ENCODE assay signal across 9 cellular contexts in genomic region chr1:227762231-227762911, GRCh38. TPM values are rescaled to one million over a fixed set of nuclear protein-coding genes. Genes with fewer than 3 reads are reported as not detected.
A peak's percentile ranks its signal among the peaks of the same experiment; 100 is the strongest.
DNase-seq lines count a peak whose midpoint lies in the region; ATAC-seq and TF ChIP-seq lines count a peak whose summit lies in the region.
"Had no signal": no experiment of that assay in that cellular context is flagged by ENCODE, and none has a peak within 500 bp of the region (broad histone marks: within the 10 kb centered on the region; RNA-seq: fewer than 3 reads in every experiment).

No MANE protein-coding gene starts in this region.

- CTCF ChIA-PET in Panc1 (lab: Charles Lee): interaction anchor here (0.7 to 1.9 kb wide), 3 partner anchors 9 to 191 kb away, joined by 3 to 9 read pairs (median 3); no protein-coding TSS in a partner anchor
- CTCF ChIA-PET in naive thymus-derived CD4-positive, alpha-beta T cell (lab: Charles Lee): interaction anchor here (0.6 to 5.2 kb wide), 12 partner anchors 13 to 199 kb away, joined by 3 to 38 read pairs (median 4); no protein-coding TSS in a partner anchor

- H3K27ac ChIP-seq in GM23248: no peak overlapping the region
- no peak overlapping the region for H3K27ac ChIP-seq in Karpas-422 (ENCODE audit: low read length)
- H3K27ac ChIP-seq in Panc1 (ENCODE audit: low read length): peak overlapping the region; percentile 46
- peak overlapping the region; percentile 10 to 86 (median 72) for H3K27ac ChIP-seq in esophagus muscularis mucosa (replicated peaks in 1 of 4)
- peak overlapping the region; percentile 57 for H3K27ac ChIP-seq in naive thymus-derived CD4-positive, alpha-beta T cell (ENCODE audit: low read depth, low read length)

- POLR2A ChIA-PET in Panc1 (lab: Charles Lee): interaction anchor here (0.6 kb wide), 1 partner anchor 150 kb away, joined by 4 read pairs; no protein-coding TSS in a partner anchor
- POLR2A ChIA-PET in naive thymus-derived CD4-positive, alpha-beta T cell (lab: Charles Lee): interaction anchor here (0.7 to 1.2 kb wide), 3 partner anchors 25 to 186 kb away, joined by 3 to 5 read pairs (median 3); partner anchors contain the start of genes JMJD4 and SNAP47

- peaks cover 0 to 65% (median 12%) of the 10 kb centered on the region in 5 donors for H3K36me3 Mint-ChIP-seq in naive thymus-derived CD4-positive, alpha-beta T cell

- BruUV-seq in Panc1 (replicated peaks; lab: Mats Ljungman, UMichigan): no TSS peak

- no peaks in the 10 kb centered on the region for H3K27me3 Mint-ChIP-seq in naive thymus-derived CD4-positive, alpha-beta T cell

- peak overlapping the region; percentile 69 to 95 (median 86) for H3K27ac Mint-ChIP-seq in naive thymus-derived CD4-positive, alpha-beta T cell

- WGBS in GM23248 (ENCODE audit: low coverage in 1 of 2, low lambda C conversion rate in 2 of 2, missing lambda C conversion rate in 2 of 2), 2 experiments: 18 to 22% methylated on average over 20 to 22 of the region's 22 CpGs
- 0% methylated on average over 15 of the region's 22 CpGs for WGBS in esophagus muscularis mucosa

- TF ChIP-seq EP300 in esophagus muscularis mucosa (IDR thresholded peaks at IDR 0.05): no peak

- H3K9me3 Mint-ChIP-seq in naive thymus-derived CD4-positive, alpha-beta T cell: no peaks in the 10 kb centered on the region

- peak; percentile 87 for DNase-seq in DMS79 treated with DMSO at 0.1 percent for 48 hours (lab: John Stamatoyannopoulos, UW)
- DNase-seq in GM23248: peak; percentile 92
- DNase-seq in Karpas-422: peak; percentile 86
- DNase-seq in Panc1 (ENCODE audit: low read depth, low spot score): no peak
- peak; percentile 88 for DNase-seq in activated T-cell treated with anti-CD3 and anti-CD28 coated beads, Interleukin-2, amount 50 U/mL, for 1 hour
- peak; percentile 94 for DNase-seq in esophagus muscularis mucosa (ENCODE audit: extremely low spot score)
- DNase-seq in naive thymus-derived CD4-positive, alpha-beta T cell: peak; percentile 72 to 88 (median 85)
- DNase-seq in stimulated activated CD8-positive, alpha-beta memory T cell treated with anti-CD3 and anti-CD28 coated beads, Interleukin-7, amount 100 ng/mL, for 48 hours (ENCODE audit: extremely low read depth in 1 of 2, low read depth in 1 of 2): peak; percentile 63 to 73

- H3K27me3 ChIP-seq in GM23248 (replicated peaks; ENCODE audit: insufficient read depth) (no peaks in the 10 kb centered on the region), Karpas-422 (ENCODE audit: low read length) (no peaks in the 10 kb centered on the region), Panc1 (ENCODE audit: control insufficient read depth, insufficient read depth, low read length) (no peaks in the 10 kb centered on the region), esophagus muscularis mucosa (no peaks in the 10 kb centered on the region)
- H3K27me3 ChIP-seq in naive thymus-derived CD4-positive, alpha-beta T cell (ENCODE audit: control insufficient read depth in 2 of 2, insufficient read depth in 2 of 2, low read length in 2 of 2): no peaks in the 10 kb centered on the region

- H3K36me3 ChIP-seq in GM23248 (ENCODE audit: low read depth): peaks cover 10% of the 10 kb centered on the region; the same call in 1 of the 2 replicates
- peaks cover 8% of the 10 kb centered on the region; the same call in 1 of the 2 replicates for H3K36me3 ChIP-seq in Karpas-422 (ENCODE audit: insufficient read depth, low read length)
- H3K36me3 ChIP-seq in Panc1 (ENCODE audit: control insufficient read depth, insufficient read depth, low read length): peaks cover 9% of the 10 kb centered on the region; the same call in 1 of the 2 replicates
- peaks cover 0 to 64% (median 37%) of the 10 kb centered on the region in 4 donors for H3K36me3 ChIP-seq in esophagus muscularis mucosa
- peaks cover 5 to 25% (median 8%) of the 10 kb centered on the region in 3 experiments for H3K36me3 ChIP-seq in naive thymus-derived CD4-positive, alpha-beta T cell (ENCODE audit: control insufficient read depth in 2 of 3, insufficient read depth in 3 of 3, low read length in 3 of 3)

- H2AFZ ChIP-seq in GM23248: no peak overlapping the region
- H2AFZ ChIP-seq in Karpas-422 (ENCODE audit: low read length): no peak overlapping the region

- H3K9ac ChIP-seq in GM23248: peak overlapping the region; percentile 1; the same call in 1 of the 2 replicates
- no peak overlapping the region for H3K9ac ChIP-seq in Karpas-422 (ENCODE audit: low read length)

- H3K9me3 ChIP-seq in GM23248 (ENCODE audit: low read depth): no peaks in the 10 kb centered on the region
- no peaks in the 10 kb centered on the region for H3K9me3 ChIP-seq in Karpas-422 (ENCODE audit: low read length)
- no peaks in the 10 kb centered on the region for H3K9me3 ChIP-seq in Panc1 (ENCODE audit: control insufficient read depth, insufficient read depth, low read depth, low read length)
- H3K9me3 ChIP-seq in esophagus muscularis mucosa: no peaks in the 10 kb centered on the region
- no peaks in the 10 kb centered on the region for H3K9me3 ChIP-seq in naive thymus-derived CD4-positive, alpha-beta T cell (ENCODE audit: control insufficient read depth in 2 of 3, low read length in 3 of 3)

- intact Hi-C loops in Panc1 (cut with micrococcal nuclease; ENCODE audit: unreplicated experiment) (loop anchor here (2.0 kb wide), 1 partner anchor 184 kb away; the partner anchor contains the start of gene WNT9A), esophagus muscularis mucosa (cut with DNase I) (loop anchor here (2.0 to 10.0 kb wide), 2 partner anchors 184 to 322 kb away; partner anchors contain the start of genes ARF1 and WNT9A)
- intact Hi-C loops in naive thymus-derived CD4-positive, alpha-beta T cell (cut with micrococcal nuclease): loop anchor here (1.0 to 10.0 kb wide), 11 partner anchors 26 to 753 kb away; partner anchors contain the start of genes ARF1 (in 1 of the 2) and ZNF678 (in 1 of the 2)

- H3K9me2 ChIP-seq in GM23248 (ENCODE audit: insufficient read depth) (no peaks in the 10 kb centered on the region), Karpas-422 (replicated peaks; ENCODE audit: insufficient read depth, low read length) (no peaks in the 10 kb centered on the region)

- H3K4me3 ChIP-seq in GM23248: no peak overlapping the region
- H3K4me3 ChIP-seq in Karpas-422 (ENCODE audit: low read length): no peak overlapping the region
- no peak overlapping the region for H3K4me3 ChIP-seq in Panc1 (ENCODE audit: low read depth in 2 of 2, low read length in 2 of 2)
- H3K4me3 ChIP-seq in esophagus muscularis mucosa: peak overlapping the region in 1 of 4 donors; percentile 19
- peak overlapping the region; percentile 39 for H3K4me3 ChIP-seq in naive thymus-derived CD4-positive, alpha-beta T cell (ENCODE audit: low read length)

- H3K4me1 Mint-ChIP-seq in naive thymus-derived CD4-positive, alpha-beta T cell: peaks cover 36 to 89% (median 67%) of the 10 kb centered on the region in 7 donors

- H3K4me3 Mint-ChIP-seq in naive thymus-derived CD4-positive, alpha-beta T cell: peak overlapping the region; percentile 39 to 80 (median 72)

- in situ Hi-C loops in GM23248 (cut with MboI) (loop anchor here (10.0 kb wide), 1 partner anchor 192 kb away; no protein-coding TSS in a partner anchor), Panc1 (cut with HindIII; ENCODE audit: low pct_unique_long_range_greater_than_20kb, low sequenced_read_pairs) (no loop called here)

- 0 out of 2 replicates have a peak, but pooled peaks cover 13% of the 10 kb centered on the region for H4K20me1 ChIP-seq in GM23248 (ENCODE audit: insufficient read depth)
- peaks cover 10% of the 10 kb centered on the region for H4K20me1 ChIP-seq in Karpas-422 (ENCODE audit: insufficient read depth, low read depth, low read length)

- TF ChIP-seq CTCF in Panc1 (IDR thresholded peaks at IDR 0.05) (peak; percentile 95), esophagus muscularis mucosa (IDR thresholded peaks at IDR 0.05) (peak; percentile 87 to 93 (median 89))

- H3K4me2 ChIP-seq in GM23248 (ENCODE audit: unreplicated experiment): no peak overlapping the region
- no peak overlapping the region for H3K4me2 ChIP-seq in Karpas-422 (ENCODE audit: low read depth, low read length, poor library complexity, severe bottlenecking)

- TF ChIP-seq POLR2A in esophagus muscularis mucosa (IDR thresholded peaks at IDR 0.05; ENCODE audit: low read depth): no peak

- ATAC-seq in Panc1: peak; percentile 75
- peak; percentile 86 for ATAC-seq in naive thymus-derived CD4-positive, alpha-beta T cell

- H3K4me1 ChIP-seq in GM23248 (ENCODE audit: insufficient read depth) (peaks cover 37% of the 10 kb centered on the region), Karpas-422 (ENCODE audit: low read length) (no peaks in the 10 kb centered on the region; the same call in 1 of the 2 replicates), Panc1 (ENCODE audit: control insufficient read depth, insufficient read depth, low read length) (peaks cover 78% of the 10 kb centered on the region), esophagus muscularis mucosa (peaks cover 46 to 68% (median 57%) of the 10 kb centered on the region in 4 donors)
- H3K4me1 ChIP-seq in naive thymus-derived CD4-positive, alpha-beta T cell (ENCODE audit: control insufficient read depth in 2 of 2, insufficient read depth in 2 of 2, low read length in 2 of 2): peaks cover 56 to 61% of the 10 kb centered on the region in 2 donors

- H3K79me2 ChIP-seq in GM23248 (ENCODE audit: insufficient read depth) (peaks cover 24% of the 10 kb centered on the region), Karpas-422 (ENCODE audit: low read length) (peaks cover 24% of the 10 kb centered on the region)

- H3F3A ChIP-seq in GM23248 (ENCODE audit: insufficient read depth): peaks cover 31% of the 10 kb centered on the region

RNA-seq across cellular contexts. Expression of gene SNAP47, which starts 27.1 kb away (rescaled TPM):
- total RNA-seq in GM23248 (2014; rRNA removed; shearing (Covaris generic)): 30.5 and 40.1 TPM in 2 replicates
- polyA plus RNA-seq in GM23248 (2016; fragmentation: Nextera tagmentation; extraction: Ambion mirVana): 29.3 and 32.6 TPM in 2 replicates
- total RNA-seq in Karpas-422 (2014; rRNA removed; shearing (Covaris generic); ENCODE audit: low replicate concordance): 15.3 and 27.1 TPM in 2 replicates
- total RNA-seq in Panc1 (2021; ENCODE audit: unreplicated experiment): 55.6 TPM
- polyA plus RNA-seq in Panc1 (2012; ENCODE audit: insufficient read length): 76.9 TPM
- 10 to 100 TPM; 26.6 to 41.0 (median 38.8) TPM for total RNA-seq in esophagus muscularis mucosa
- total RNA-seq in naive thymus-derived CD4-positive, alpha-beta T cell: 10 to 100 TPM; 18.5 to 31.8 (median 27.8) TPM
- polyA plus RNA-seq in naive thymus-derived CD4-positive, alpha-beta T cell: 10 to 100 TPM; 46.9 to 69.5 TPM

RNA-seq across cellular contexts. Expression of gene JMJD4, which starts 27.3 kb away (rescaled TPM):
- 25.8 and 26.9 TPM in 2 replicates for total RNA-seq in GM23248 (2014; rRNA removed; shearing (Covaris generic))
- polyA plus RNA-seq in GM23248 (2016; fragmentation: Nextera tagmentation; extraction: Ambion mirVana): 16.1 and 17.3 TPM in 2 replicates
- 25.3 and 40.0 TPM in 2 replicates for total RNA-seq in Karpas-422 (2014; rRNA removed; shearing (Covaris generic); ENCODE audit: low replicate concordance)
- total RNA-seq in Panc1 (2021; ENCODE audit: unreplicated experiment) (27.7 TPM), esophagus muscularis mucosa (10 to 100 TPM; 10.8 to 18.4 (median 14.2) TPM)
- 34.7 TPM for polyA plus RNA-seq in Panc1 (2012; ENCODE audit: insufficient read length)
- 10 to 100 TPM; 12.1 to 36.8 (median 26.3) TPM for total RNA-seq in naive thymus-derived CD4-positive, alpha-beta T cell
- polyA plus RNA-seq in naive thymus-derived CD4-positive, alpha-beta T cell: 10 to 100 TPM; 32.3 to 35.1 TPM

RNA-seq across cellular contexts. Expression of gene PRSS38, which starts 53.1 kb away (rescaled TPM):
- total RNA-seq in GM23248 (2014; rRNA removed; shearing (Covaris generic)): not detected in 2 replicates
- not detected in 2 replicates for polyA plus RNA-seq in GM23248 (2016; fragmentation: Nextera tagmentation; extraction: Ambion mirVana)
- total RNA-seq in Karpas-422 (2014; rRNA removed; shearing (Covaris generic); ENCODE audit: low replicate concordance): not detected in 2 replicates
- total RNA-seq in Panc1 (2021; ENCODE audit: unreplicated experiment): not detected
- polyA plus RNA-seq in Panc1 (2012; ENCODE audit: insufficient read length): not detected
- not detected for total RNA-seq in esophagus muscularis mucosa
- not detected for total RNA-seq in naive thymus-derived CD4-positive, alpha-beta T cell
- polyA plus RNA-seq in naive thymus-derived CD4-positive, alpha-beta T cell: not detected
- total RNA-seq: mononuclear cell had no signal

Comparison
In these comparisons a context has a peak if more than half of its experiments do, and no peak if none do; other contexts are left out.
1. H3K27ac ChIP-seq: peak in Panc1 (single experiment), esophagus muscularis mucosa (4 of 4) and naive thymus-derived CD4-positive, alpha-beta T cell (single experiment); none in GM23248 (single experiment) and Karpas-422 (single experiment).